15 cellular contexts compared by ENCODE assay signal in the genomic region with DNA sequence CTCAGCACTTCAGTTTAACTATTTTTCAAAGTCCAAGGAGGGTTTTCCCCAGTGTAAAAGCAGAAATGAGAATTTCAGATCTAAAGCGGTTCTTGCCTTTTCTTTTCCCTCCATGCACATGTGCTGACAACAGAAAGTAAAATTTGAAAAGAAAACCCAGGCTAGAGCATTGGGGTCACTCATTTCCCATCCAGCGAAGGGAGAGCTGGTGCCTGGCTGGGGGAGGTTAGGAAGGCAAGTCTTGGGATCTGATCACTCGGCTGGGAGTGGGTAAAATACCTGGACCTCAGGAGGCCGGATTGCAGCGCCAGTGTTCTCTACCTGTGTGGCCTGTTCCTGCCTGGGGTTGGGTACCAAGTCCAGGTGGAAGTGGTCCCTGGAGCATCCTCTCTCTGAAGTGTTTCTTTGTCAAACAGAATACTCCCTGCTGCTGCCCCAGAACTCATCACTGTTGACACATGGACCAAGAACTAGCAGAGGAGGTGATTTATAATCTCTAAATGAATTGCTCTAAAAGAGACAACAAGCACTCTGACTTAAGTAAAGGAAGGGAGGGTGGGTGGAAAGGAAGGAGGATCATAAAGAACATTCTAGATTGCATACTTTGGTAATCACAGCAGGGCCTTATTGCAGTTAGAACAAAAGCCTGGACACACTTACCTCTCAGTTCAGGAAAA.
DNase-seq lines count a peak whose midpoint lies in the region; ATAC-seq and TF ChIP-seq lines count a peak whose summit lies in the region.
"Had no signal": no experiment of that assay in that cellular context is flagged by ENCODE, and none has a peak within 500 bp of the region (broad histone marks: within the 10 kb centered on the region; RNA-seq: fewer than 3 reads in every experiment).

No MANE protein-coding gene starts in this region.

- peak overlapping the region; percentile 76 for H3K27ac Mint-ChIP-seq in activated T-helper 17 cell treated with anti-CD3 and anti-CD28 coated beads, Interleukin-2, amount 50 U/mL, for 72 hours

- H3K36me3 ChIP-seq in tibial nerve = no peaks in the 10 kb centered on the region
- H3K36me3 ChIP-seq in MM.1S (replicated peaks; ENCODE audit: insufficient read depth, low read length) = no peaks in the 10 kb centered on the region
- H3K36me3 ChIP-seq: right atrium auricular region had no signal

- H3K27me3 ChIP-seq in tibial nerve (no peaks in the 10 kb centered on the region), MM.1S (replicated peaks; ENCODE audit: insufficient read depth, low read length) (no peaks in the 10 kb centered on the region)
- H3K27me3 ChIP-seq: right atrium auricular region had no signal

- H3K27ac ChIP-seq in tibial nerve (no peak overlapping the region), MM.1S (ENCODE audit: low read length) (no peak overlapping the region)
- H3K27ac ChIP-seq: right atrium auricular region had no signal

- no peaks in the 10 kb centered on the region for H3K9me2 ChIP-seq in MM.1S (replicated peaks; ENCODE audit: insufficient read depth, low read length)

- peaks cover 28% of the 10 kb centered on the region for H3K4me1 Mint-ChIP-seq in activated T-helper 17 cell treated with anti-CD3 and anti-CD28 coated beads, Interleukin-2, amount 50 U/mL, for 72 hours

- no peak overlapping the region for H3K9ac ChIP-seq in MM.1S (ENCODE audit: low read length)

- H4K20me1 ChIP-seq in MM.1S (ENCODE audit: insufficient read depth, low read length) = no peaks in the 10 kb centered on the region

- H3K4me1 ChIP-seq in tibial nerve = peaks cover 0 to 26% (median 3%) of the 10 kb centered on the region in 4 donors
- H3K4me1 ChIP-seq in MM.1S (ENCODE audit: low read length) = no peaks in the 10 kb centered on the region

- no peaks in the 10 kb centered on the region for H3F3A ChIP-seq in MM.1S (ENCODE audit: insufficient read depth, low read length)

- TF ChIP-seq EP300 in tibial nerve (IDR thresholded peaks at IDR 0.05) = no peak

- no peak overlapping the region for H2AFZ ChIP-seq in MM.1S (ENCODE audit: low read length)

- TF ChIP-seq POLR2A in tibial nerve (IDR thresholded peaks at IDR 0.05) (no peak), lower leg skin (IDR thresholded peaks at IDR 0.05) (no peak)

- H3K4me2 ChIP-seq in MM.1S (ENCODE audit: low read depth, low read length) = no peak overlapping the region

- peaks cover 46% of the 10 kb centered on the region for H3K36me3 Mint-ChIP-seq in activated T-helper 17 cell treated with anti-CD3 and anti-CD28 coated beads, Interleukin-2, amount 50 U/mL, for 72 hours (ENCODE audit: low read depth)

- no peak for TF ChIP-seq CTCF in tibial nerve (IDR thresholded peaks at IDR 0.05)
- TF ChIP-seq CTCF in MM.1S (IDR thresholded peaks at IDR 0.05; ENCODE audit: low read length) = no peak
- TF ChIP-seq CTCF in lower leg skin (IDR thresholded peaks at IDR 0.05) = no peak

- WGBS in tibial nerve, 2 donors = 75 to 76% methylated on average over 5 of the region's 5 CpGs
- 89 to 92% methylated on average over 5 of the region's 5 CpGs for WGBS in lower leg skin, 2 donors

- H3K4me3 Mint-ChIP-seq in activated T-helper 17 cell treated with anti-CD3 and anti-CD28 coated beads, Interleukin-2, amount 50 U/mL, for 72 hours = no peak overlapping the region

- intact Hi-C loops in lower leg skin (cut with DNase I; ENCODE audit: low total_unique reads) = no loop called here

- H3K9me3 ChIP-seq in tibial nerve = no peaks in the 10 kb centered on the region
- H3K9me3 ChIP-seq in MM.1S (replicated peaks; ENCODE audit: insufficient read depth, low read length) = no peaks in the 10 kb centered on the region
- H3K9me3 ChIP-seq: right atrium auricular region had no signal

- H3K4me3 ChIP-seq in tibial nerve (no peak overlapping the region), MM.1S (ENCODE audit: low read length) (no peak overlapping the region), lower leg skin (ENCODE audit: low read depth, poor library complexity, severe bottlenecking) (no peak overlapping the region)
- H3K4me3 ChIP-seq: right atrium auricular region had no signal

- no peaks in the 10 kb centered on the region for H3K9me3 Mint-ChIP-seq in activated T-helper 17 cell treated with anti-CD3 and anti-CD28 coated beads, Interleukin-2, amount 50 U/mL, for 72 hours
- H3K9me3 Mint-ChIP-seq: activated naive CD4-positive, alpha-beta T cell treated with anti-CD3 and anti-CD28 coated beads, Interleukin-2, amount 50 U/mL, for 72 hours had no signal

- DNase-seq in NCI-H1092 (lab: John Stamatoyannopoulos, UW) = no peak
- DNase-seq in tibial nerve (ENCODE audit: low spot score in 2 of 2) = no peak
- no peak for DNase-seq in MM.1S
- no peak for DNase-seq in lower leg skin (ENCODE audit: low spot score in 2 of 2)
- DNase-seq: activated CD4-positive, CD25-positive, alpha-beta regulatory T cell; COR-L47; effector CD4-positive, alpha-beta T cell; NCI-H1105 treated with DMSO at 0.1 percent for 48 hours had no signal

- no peaks in the 10 kb centered on the region for H3K79me2 ChIP-seq in MM.1S (ENCODE audit: low read length)

- H3K27me3 Mint-ChIP-seq in activated T-helper 17 cell treated with anti-CD3 and anti-CD28 coated beads, Interleukin-2, amount 50 U/mL, for 72 hours = no peaks in the 10 kb centered on the region

- ATAC-seq in GM18511 (IDR thresholded peaks at IDR 0.05; ENCODE audit: unreplicated experiment) = peak; percentile 93
- peak; percentile 82 for ATAC-seq in GM19463 (IDR thresholded peaks at IDR 0.05; ENCODE audit: unreplicated experiment)
- peak; percentile 85 for ATAC-seq in HG03025 (IDR thresholded peaks at IDR 0.05; ENCODE audit: low FRiP score, unreplicated experiment)
- peak; percentile 66 for ATAC-seq in activated T-helper 17 cell treated with anti-CD3 and anti-CD28 coated beads, Interleukin-2, amount 50 U/mL, for 72 hours (replicated peaks)
- ATAC-seq: Panc1 had no signal
